ENCODE assay signal across 25 cellular contexts in genomic region chr6:345747-346388, GRCh38. TPM values are rescaled to one million over a fixed set of nuclear protein-coding genes. Genes with fewer than 3 reads are reported as not detected.
A peak's percentile ranks its signal among the peaks of the same experiment; 100 is the strongest.
DNase-seq lines count a peak whose midpoint lies in the region; ATAC-seq and TF ChIP-seq lines count a peak whose summit lies in the region.
"Had no signal": no experiment of that assay in that cellular context is flagged by ENCODE, and none has a peak within 500 bp of the region (broad histone marks: within the 10 kb centered on the region; RNA-seq: fewer than 3 reads in every experiment).

No MANE protein-coding gene starts in this region.

- peak; percentile 49 for DNase-seq in cerebellar cortex (ENCODE audit: low spot score)
- DNase-seq in lower lobe of right lung = peak; percentile 46
- DNase-seq in upper lobe of right lung = peak; percentile 57
- no peak for DNase-seq in glutamatergic neuron
- no peak for DNase-seq in GM13976 (ENCODE audit: low spot score)
- DNase-seq: activated CD4-positive, alpha-beta T cell treated with anti-CD3 and anti-CD28 coated beads for 1 hour; activated CD8-positive, alpha-beta T cell treated with anti-CD3 and anti-CD28 coated beads, Interleukin-2, amount 10 ng/mL, durations not matched to agents 7 days and 5 days; activated effector memory CD4-positive, alpha-beta T cell treated with Interleukin-2 at 50 U/mL for 16 hours; activated naive CD8-positive, alpha-beta T cell treated with anti-CD3 and anti-CD28 coated beads, Interleukin-2, amount 10 ng/mL, durations not matched to agents 7 days and 5 days; activated T-cell treated with anti-CD3 and anti-CD28 coated beads for 4 hours; CD4-positive, alpha-beta memory T cell; cortex of kidney; DMS 273 treated with DMSO at 0.1 percent for 48 hours; MV-4-11; naive thymus-derived CD4-positive, alpha-beta T cell; NCI-H146; NCI-H524; trophoblast cell had no signal

- H3K4me3 ChIP-seq in lower lobe of right lung (no peak overlapping the region), upper lobe of right lung (no peak overlapping the region)
- H3K4me3 ChIP-seq: esophagus muscularis mucosa, GM23338 had no signal

- intact Hi-C loops in lower lobe of right lung (cut with DNase I) (no loop called here), upper lobe of right lung (cut with DNase I) (no loop called here)

- H3K27ac Mint-ChIP-seq in IgD-negative memory B cell (peak overlapping the region; percentile 50 to 93 (median 53)), glutamatergic neuron (ENCODE audit: unreplicated experiment) (no peak overlapping the region)
- H3K27ac Mint-ChIP-seq: activated CD8-positive, alpha-beta T cell treated with anti-CD3 and anti-CD28 coated beads, Interleukin-2, amount 10 ng/mL, durations not matched to agents 7 days and 5 days; activated naive CD8-positive, alpha-beta T cell treated with anti-CD3 and anti-CD28 coated beads, Interleukin-2, amount 10 ng/mL, durations not matched to agents 7 days and 5 days; GM23338; mesothelial cell of epicardium; naive thymus-derived CD4-positive, alpha-beta T cell; T-helper 1 cell treated with Interleukin-12 subunit alpha and Interleukin-12 subunit beta and Interleukin-4 antibody, amounts not matched to agents 30 μg/mL and 1 μg/mL, for 36 hours had no signal

- H3K9me3 Mint-ChIP-seq in IgD-negative memory B cell (peaks cover 0 to 2% (median 0%) of the 10 kb centered on the region in 3 donors), glutamatergic neuron (ENCODE audit: unreplicated experiment) (peaks cover 31% of the 10 kb centered on the region)
- H3K9me3 Mint-ChIP-seq: activated naive CD8-positive, alpha-beta T cell treated with anti-CD3 and anti-CD28 coated beads, Interleukin-2, amount 10 ng/mL, durations not matched to agents 7 days and 5 days; T-helper 1 cell treated with Interleukin-12 subunit alpha and Interleukin-12 subunit beta and Interleukin-4 antibody, amounts not matched to agents 30 μg/mL and 1 μg/mL, for 36 hours had no signal

- H3K4me1 Mint-ChIP-seq in IgD-negative memory B cell = peaks cover 35 to 80% (median 52%) of the 10 kb centered on the region in 3 donors
- H3K4me1 Mint-ChIP-seq in glutamatergic neuron (ENCODE audit: low read depth, unreplicated experiment) = no peaks in the 10 kb centered on the region
- H3K4me1 Mint-ChIP-seq: GM23338, mesothelial cell of epicardium had no signal

- H3K4me1 ChIP-seq in lower lobe of right lung (peaks cover 2% of the 10 kb centered on the region), upper lobe of right lung (no peaks in the 10 kb centered on the region)

- no peak overlapping the region for H3K27ac ChIP-seq in lower lobe of right lung
- no peak overlapping the region for H3K27ac ChIP-seq in upper lobe of right lung
- H3K27ac ChIP-seq: esophagus muscularis mucosa, KMS-11 had no signal

- no peak for ATAC-seq in lower lobe of right lung
- ATAC-seq in upper lobe of right lung = no peak
- ATAC-seq in GM18519 (IDR thresholded peaks at IDR 0.05; ENCODE audit: low FRiP score, unreplicated experiment) = no peak
- ATAC-seq: activated CD8-positive, alpha-beta T cell treated with anti-CD3 and anti-CD28 coated beads, Interleukin-2, amount 10 ng/mL, durations not matched to agents 7 days and 5 days; GM23338; naive thymus-derived CD4-positive, alpha-beta T cell had no signal

- in situ Hi-C loops in GM13976 (cut with MboI; ENCODE audit: low sequenced_read_pairs, unreplicated experiment) = no loop called here

- no peak for TF ChIP-seq CTCF in lower lobe of right lung (IDR thresholded peaks at IDR 0.05)
- no peak for TF ChIP-seq CTCF in upper lobe of right lung (IDR thresholded peaks at IDR 0.05)
- no peak for TF ChIP-seq CTCF in glutamatergic neuron (IDR thresholded peaks at IDR 0.05; ENCODE audit: partially characterized antibody, unreplicated experiment)
- no peak for TF ChIP-seq CTCF in GM13976 (IDR thresholded peaks at IDR 0.05; ENCODE audit: borderline replicate concordance, control extremely low read depth, extremely low read depth, insufficient read depth, missing control alignments)

- H3K36me3 Mint-ChIP-seq in IgD-negative memory B cell (peaks cover 24% of the 10 kb centered on the region), glutamatergic neuron (ENCODE audit: unreplicated experiment) (peaks cover 9% of the 10 kb centered on the region)

- H3K27me3 Mint-ChIP-seq in IgD-negative memory B cell (no peaks in the 10 kb centered on the region), glutamatergic neuron (ENCODE audit: unreplicated experiment) (peaks cover 17% of the 10 kb centered on the region)
- H3K27me3 Mint-ChIP-seq: activated naive CD8-positive, alpha-beta T cell treated with anti-CD3 and anti-CD28 coated beads, Interleukin-2, amount 10 ng/mL, durations not matched to agents 7 days and 5 days; CD4-positive, alpha-beta memory T cell; naive thymus-derived CD4-positive, alpha-beta T cell had no signal

- no peak overlapping the region for H3K4me3 Mint-ChIP-seq in IgD-negative memory B cell
- H3K4me3 Mint-ChIP-seq in glutamatergic neuron (ENCODE audit: unreplicated experiment) = no peak overlapping the region
- H3K4me3 Mint-ChIP-seq: activated CD8-positive, alpha-beta T cell treated with anti-CD3 and anti-CD28 coated beads, Interleukin-2, amount 10 ng/mL, durations not matched to agents 7 days and 5 days; activated naive CD8-positive, alpha-beta T cell treated with anti-CD3 and anti-CD28 coated beads, Interleukin-2, amount 10 ng/mL, durations not matched to agents 7 days and 5 days; CD4-positive, alpha-beta memory T cell; GM23338; mesothelial cell of epicardium; naive thymus-derived CD4-positive, alpha-beta T cell; T-helper 1 cell treated with Interleukin-12 subunit alpha and Interleukin-12 subunit beta and Interleukin-4 antibody, amounts not matched to agents 30 μg/mL and 1 μg/mL, for 36 hours had no signal

- H3K36me3 ChIP-seq in lower lobe of right lung (peaks cover 33% of the 10 kb centered on the region), upper lobe of right lung (peaks cover 22% of the 10 kb centered on the region)

- H3K27me3 ChIP-seq in lower lobe of right lung (ENCODE audit: low read depth) (no peaks in the 10 kb centered on the region), upper lobe of right lung (no peaks in the 10 kb centered on the region)

- H3K9me3 ChIP-seq in lower lobe of right lung (no peaks in the 10 kb centered on the region), upper lobe of right lung (no peaks in the 10 kb centered on the region)
- H3K9me3 ChIP-seq: esophagus muscularis mucosa had no signal

RNA-seq across cellular contexts. Expression of gene IRF4, which starts 45.7 kb away (rescaled TPM):
- 22.9 TPM for polyA plus RNA-seq in IgD-negative memory B cell
- total RNA-seq in lower lobe of right lung (6.0 TPM), upper lobe of right lung (3.7 TPM), glutamatergic neuron (ENCODE audit: unreplicated experiment) (0.37 TPM)
- total RNA-seq: mesothelial cell of epicardium had no signal

RNA-seq across cellular contexts. Expression of gene DUSP22, which starts 53.6 kb away (rescaled TPM):
- 126 TPM for polyA plus RNA-seq in IgD-negative memory B cell
- total RNA-seq in lower lobe of right lung (66.4 TPM), upper lobe of right lung (61.2 TPM), glutamatergic neuron (ENCODE audit: unreplicated experiment) (40.4 TPM)

Comparison
In these comparisons a context has a peak if more than half of its experiments do, and no peak if none do; other contexts are left out.
1. DNase-seq: peak in cerebellar cortex (single experiment), lower lobe of right lung (single experiment) and upper lobe of right lung (single experiment); none in glutamatergic neuron (single experiment) and GM13976 (single experiment).